ENCODE assay signal across 16 cellular contexts in the genomic region with DNA sequence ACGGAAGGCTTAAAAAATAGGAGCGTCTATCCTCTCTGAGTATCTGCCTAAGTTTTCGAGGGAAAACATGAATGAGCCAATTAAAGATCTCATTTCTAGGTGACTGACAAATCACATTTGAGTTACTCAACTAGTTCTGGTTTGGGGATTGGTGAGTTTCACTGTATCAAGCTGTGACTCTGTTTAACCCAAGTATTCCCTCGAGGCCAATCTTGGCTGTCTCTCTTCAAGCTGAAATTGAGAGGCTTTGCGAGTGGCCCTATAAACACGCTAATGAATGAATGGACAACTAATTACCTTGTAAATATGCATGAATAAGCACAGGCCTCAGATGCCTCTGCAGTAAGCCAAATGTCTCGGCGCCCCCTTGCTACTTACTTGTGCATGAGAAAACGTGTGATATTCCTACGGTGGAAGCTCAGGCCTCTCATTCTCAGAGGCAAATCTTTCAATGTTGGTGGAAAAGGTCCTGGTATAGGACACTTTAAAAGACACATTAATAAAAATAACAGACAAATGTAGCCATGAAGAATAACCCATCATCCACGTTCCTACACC.
DNase-seq lines count a peak whose midpoint lies in the region; ATAC-seq and TF ChIP-seq lines count a peak whose summit lies in the region.
"Had no signal": no experiment of that assay in that cellular context is flagged by ENCODE, and none has a peak within 500 bp of the region (broad histone marks: within the 10 kb centered on the region; RNA-seq: fewer than 3 reads in every experiment).

No MANE protein-coding gene starts in this region.

- H3K9me3 ChIP-seq in DND-41 (ENCODE audit: insufficient read depth, low read length, severe bottlenecking), result no peaks in the 10 kb centered on the region
- H3K9me3 ChIP-seq in Loucy (ENCODE audit: insufficient read depth, low read depth, low read length), result no peaks in the 10 kb centered on the region
- H3K9me3 ChIP-seq in tibial nerve, result no peaks in the 10 kb centered on the region
- H3K9me3 ChIP-seq: pancreas, vagina had no signal

- WGBS in mesendoderm (ENCODE audit: extremely low coverage, insufficient coverage, low lambda C conversion rate), result no CpG with 5 or more reads among the region's 11 CpGs
- 58 to 60% methylated on average over 11 of the region's 11 CpGs for WGBS in tibial nerve, 2 donors

- H4K20me1 ChIP-seq in DND-41 (ENCODE audit: insufficient read depth, low read length) (no peaks in the 10 kb centered on the region), Loucy (ENCODE audit: insufficient read depth, low read length, poor library complexity, severe bottlenecking) (no peaks in the 10 kb centered on the region)

- no peak overlapping the region for H4K5ac ChIP-seq in mesendoderm (ENCODE audit: low read length)

- H3K79me1 ChIP-seq in mesendoderm (ENCODE audit: low read length), result no peaks in the 10 kb centered on the region

- H3F3A ChIP-seq in Loucy (ENCODE audit: low read depth), result no peaks in the 10 kb centered on the region

- H2BK120ac ChIP-seq in mesendoderm (ENCODE audit: low read depth, low read length), result no peak overlapping the region

- no peak overlapping the region for H3K4me3 Mint-ChIP-seq in CD14-positive monocyte
- H3K4me3 Mint-ChIP-seq: stimulated activated naive CD8-positive, alpha-beta T cell treated with anti-CD3 and anti-CD28 coated beads, Interleukin-15, amount 100 ng/mL, for 72 hours had no signal

- no peak overlapping the region for H3K27ac Mint-ChIP-seq in CD14-positive monocyte
- H3K27ac Mint-ChIP-seq: stimulated activated naive CD8-positive, alpha-beta T cell treated with anti-CD3 and anti-CD28 coated beads, Interleukin-15, amount 100 ng/mL, for 72 hours had no signal

- H3K4me1 ChIP-seq in DND-41 (ENCODE audit: insufficient read depth, low read length), result no peaks in the 10 kb centered on the region
- no peaks in the 10 kb centered on the region for H3K4me1 ChIP-seq in Loucy (ENCODE audit: insufficient read depth, low read length, poor library complexity, severe bottlenecking)
- H3K4me1 ChIP-seq in mesendoderm (ENCODE audit: control insufficient read depth, low read depth, low read length), result no peaks in the 10 kb centered on the region
- no peaks in the 10 kb centered on the region for H3K4me1 ChIP-seq in tibial nerve
- H3K4me1 ChIP-seq: pancreas, vagina had no signal

- no peak overlapping the region for H2BK15ac ChIP-seq in mesendoderm (replicated peaks; ENCODE audit: low read depth)

- no peak overlapping the region for H3K23ac ChIP-seq in mesendoderm (ENCODE audit: low read length)

- H4K8ac ChIP-seq in mesendoderm (ENCODE audit: low read depth, low read length), result no peak overlapping the region

- no peak overlapping the region for H3K4ac ChIP-seq in mesendoderm (ENCODE audit: low read depth, low read length)

- H3K79me2 ChIP-seq in DND-41 (ENCODE audit: insufficient read depth, low read length) (no peaks in the 10 kb centered on the region), Loucy (ENCODE audit: insufficient read depth, low read length) (no peaks in the 10 kb centered on the region), mesendoderm (ENCODE audit: control insufficient read depth, insufficient read depth, low read length) (no peaks in the 10 kb centered on the region)

- H2AFZ ChIP-seq in DND-41 (ENCODE audit: low read depth, low read length), result no peak overlapping the region
- H2AFZ ChIP-seq in Loucy (ENCODE audit: low read length), result no peak overlapping the region

- H3K9me3 Mint-ChIP-seq in CD14-positive monocyte, result peaks cover 0 to 12% (median 2%) of the 10 kb centered on the region in 7 donors
- H3K9me3 Mint-ChIP-seq: stimulated activated naive CD8-positive, alpha-beta T cell treated with anti-CD3 and anti-CD28 coated beads, Interleukin-15, amount 100 ng/mL, for 72 hours had no signal

- intact Hi-C loops in CD14-positive monocyte (cut with micrococcal nuclease), result no loop called here

- H3K36me3 ChIP-seq in DND-41 (ENCODE audit: insufficient read depth, low read length) (no peaks in the 10 kb centered on the region), Loucy (ENCODE audit: insufficient read depth, low read length) (no peaks in the 10 kb centered on the region), mesendoderm (ENCODE audit: control insufficient read depth, insufficient read depth, low read length) (no peaks in the 10 kb centered on the region), tibial nerve (no peaks in the 10 kb centered on the region)
- H3K36me3 ChIP-seq: pancreas, vagina had no signal

- H3K4me2 ChIP-seq in DND-41 (ENCODE audit: insufficient read depth, low read length) (no peak overlapping the region), Loucy (ENCODE audit: low read depth, low read length, poor library complexity, severe bottlenecking) (no peak overlapping the region), mesendoderm (ENCODE audit: low read length) (no peak overlapping the region)

- H3K56ac ChIP-seq in mesendoderm (ENCODE audit: low read length), result no peak overlapping the region

- H3K9ac ChIP-seq in DND-41 (ENCODE audit: low read depth, low read length) (no peak overlapping the region), Loucy (ENCODE audit: low read depth, low read length, poor library complexity, severe bottlenecking) (no peak overlapping the region), mesendoderm (ENCODE audit: low read length) (no peak overlapping the region)

- H3K4me1 Mint-ChIP-seq in CD14-positive monocyte, result no peaks in the 10 kb centered on the region
- H3K4me1 Mint-ChIP-seq: stimulated activated naive CD8-positive, alpha-beta T cell treated with anti-CD3 and anti-CD28 coated beads, Interleukin-15, amount 100 ng/mL, for 72 hours had no signal

- no peak overlapping the region for H2AK5ac ChIP-seq in mesendoderm (ENCODE audit: low read length)

- TF ChIP-seq POLR2A in tibial nerve (IDR thresholded peaks at IDR 0.05), result no peak

- H3K27me3 ChIP-seq in DND-41 (ENCODE audit: insufficient read depth, low read length, poor library complexity), result no peaks in the 10 kb centered on the region
- no peaks in the 10 kb centered on the region for H3K27me3 ChIP-seq in Loucy (ENCODE audit: insufficient read depth, low read length, poor library complexity, severe bottlenecking)
- H3K27me3 ChIP-seq in mesendoderm (ENCODE audit: insufficient read depth, low read length, poor library complexity), result no peaks in the 10 kb centered on the region
- H3K27me3 ChIP-seq in tibial nerve, result no peaks in the 10 kb centered on the region
- H3K27me3 ChIP-seq: pancreas, vagina had no signal

- H3K27me3 Mint-ChIP-seq in CD14-positive monocyte (ENCODE audit: low read depth in 3 of 3), result peaks cover 1 to 4% (median 2%) of the 10 kb centered on the region in 3 donors
- H3K27me3 Mint-ChIP-seq: stimulated activated naive CD8-positive, alpha-beta T cell treated with anti-CD3 and anti-CD28 coated beads, Interleukin-15, amount 100 ng/mL, for 72 hours had no signal

- TF ChIP-seq CTCF in DND-41 (IDR thresholded peaks at IDR 0.05; ENCODE audit: borderline replicate concordance, extremely low read depth, low read length, poor library complexity, severe bottlenecking), result peak; percentile 21
- TF ChIP-seq CTCF in Loucy (conservative IDR thresholded peaks at IDR 0.05; ENCODE audit: low read length), result peak; percentile 47
- no peak for TF ChIP-seq CTCF in CD14-positive monocyte (IDR thresholded peaks at IDR 0.05)
- no peak for TF ChIP-seq CTCF in tibial nerve (IDR thresholded peaks at IDR 0.05)

- no peak overlapping the region for H3K27ac ChIP-seq in DND-41 (ENCODE audit: low read length)
- no peak overlapping the region for H3K27ac ChIP-seq in mesendoderm (ENCODE audit: low read depth, low read length)
- H3K27ac ChIP-seq in tibial nerve, result no peak overlapping the region
- H3K27ac ChIP-seq: epithelial cell of prostate, HL-60, pancreas, SK-N-MC, vagina had no signal

- no peak overlapping the region for H2BK5ac ChIP-seq in mesendoderm (ENCODE audit: low read length)

- no peak for TF ChIP-seq EP300 in tibial nerve (IDR thresholded peaks at IDR 0.05)

- H3K18ac ChIP-seq in mesendoderm (ENCODE audit: low read length), result no peak overlapping the region

- DNase-seq in DND-41, result no peak
- peak; percentile 5 for DNase-seq in astrocyte of the hippocampus (ENCODE audit: low read depth, low spot score)
- DNase-seq in mesendoderm, result peak; percentile 60
- DNase-seq in CD14-positive monocyte (ENCODE audit: low spot score), result no peak
- no peak for DNase-seq in tibial nerve (ENCODE audit: low spot score in 2 of 2)
- DNase-seq in activated naive CD4-positive, alpha-beta T cell treated with anti-CD3 and anti-CD28 coated beads, Interleukin-2, amount 50 U/mL, for 16 hours, result no peak
- DNase-seq: activated CD4-positive, alpha-beta T cell treated with anti-CD3 and anti-CD28 coated beads, Interleukin-2, amount 50 U/mL, for 48 hours; amniotic stem cell; pancreas; stimulated activated naive CD8-positive, alpha-beta T cell treated with anti-CD3 and anti-CD28 coated beads, Interleukin-15, amount 100 ng/mL, for 72 hours had no signal

- no peak overlapping the region for H3K4me3 ChIP-seq in DND-41 (ENCODE audit: low read depth in 1 of 2, low read length in 2 of 2)
- no peak overlapping the region for H3K4me3 ChIP-seq in Loucy (ENCODE audit: low read length, poor library complexity, severe bottlenecking)
- H3K4me3 ChIP-seq in mesendoderm (ENCODE audit: low read length), result no peak overlapping the region
- no peak overlapping the region for H3K4me3 ChIP-seq in tibial nerve
- H3K4me3 ChIP-seq: K562, pancreas, SK-N-MC, vagina had no signal

- no peaks in the 10 kb centered on the region for H3K36me3 Mint-ChIP-seq in CD14-positive monocyte

- ATAC-seq in DND-41 (ENCODE audit: insufficient read depth, low read depth), result no peak
- ATAC-seq: K562; pancreas; stimulated activated naive CD8-positive, alpha-beta T cell treated with anti-CD3 and anti-CD28 coated beads, Interleukin-15, amount 100 ng/mL, for 72 hours had no signal

- H3K9me2 ChIP-seq in Loucy (replicated peaks; ENCODE audit: low read depth, low read length), result no peaks in the 10 kb centered on the region

Comparison
In these comparisons a context has a peak if more than half of its experiments do, and no peak if none do; other contexts are left out.
1. DNase-seq: peak in astrocyte of the hippocampus (single experiment) and mesendoderm (single experiment); none in DND-41 (single experiment), CD14-positive monocyte (single experiment), tibial nerve (0 of 2) and activated naive CD4-positive, alpha-beta T cell treated with anti-CD3 and anti-CD28 coated beads, Interleukin-2, amount 50 U/mL, for 16 hours (single experiment).
2. CTCF ChIP-seq: peak in DND-41 (single experiment) and Loucy (single experiment); none in CD14-positive monocyte (single experiment) and tibial nerve (0 of 5).